ENCODE assay signal across 23 cellular contexts in genomic region chr5:96481396-96481795, GRCh38. TPM values are rescaled to one million over a fixed set of nuclear protein-coding genes. Genes with fewer than 3 reads are reported as not detected.
"Had no signal": no experiment of that assay in that cellular context is flagged by ENCODE, and none has a peak within 500 bp of the region (broad histone marks: within the 10 kb centered on the region; RNA-seq: fewer than 3 reads in every experiment).

No MANE protein-coding gene starts in this region.

- FAIRE-seq: islet of Langerhans, small intestine, urothelium cell line had no signal

- ATAC-seq: gastrocnemius medialis; heart right ventricle; mucosa of descending colon; naive thymus-derived CD8-positive, alpha-beta T cell; right cardiac atrium had no signal

- H3K4me3 ChIP-seq: dorsolateral prefrontal cortex, esophagus muscularis mucosa, gastrocnemius medialis, heart right ventricle, mucosa of descending colon, ovary, stomach, thyroid gland had no signal

- DNase-seq: cortex of kidney; dorsolateral prefrontal cortex; effector CD8-positive, alpha-beta T cell; gastrocnemius medialis; heart right ventricle; hypothalamus; kidney glomerular epithelial cell; mesendoderm; mucosa of descending colon; naive thymus-derived CD8-positive, alpha-beta T cell; ovary; right cardiac atrium; stimulated activated CD4-positive, alpha-beta T cell treated with anti-CD3 and anti-CD28 coated beads, Interleukin-12 subunit alpha, Interleukin-12 subunit beta, amount 100 ng/mL, for 4 hours; stimulated activated naive CD4-positive, alpha-beta T cell; stomach; substantia nigra; thyroid gland had no signal

- H3K27ac ChIP-seq: epithelial cell of prostate, esophagus muscularis mucosa, gastrocnemius medialis, heart right ventricle, neutrophil, ovary, stomach, thyroid gland had no signal

RNA-seq across cellular contexts. Expression of gene PCSK1, which starts 48.3 kb away (rescaled TPM):
- total RNA-seq: naive thymus-derived CD8-positive, alpha-beta T cell had no signal
